In genomic region chr19:40621966-40622772, GRCh38 we compare ENCODE assay signal across 15 cellular contexts.
"Had no signal": no experiment of that assay in that cellular context is flagged by ENCODE, and none has a peak within 500 bp of the region (broad histone marks: within the 10 kb centered on the region; RNA-seq: fewer than 3 reads in every experiment).

No MANE protein-coding gene starts in this region.

- H3K4me3 Mint-ChIP-seq: naive thymus-derived CD4-positive, alpha-beta T cell had no signal

- H3K27ac ChIP-seq: brain microvascular endothelial cell had no signal

- H3K9me3 Mint-ChIP-seq: naive thymus-derived CD4-positive, alpha-beta T cell had no signal

- ATAC-seq: left colon; naive thymus-derived CD4-positive, alpha-beta T cell had no signal

- H3K27me3 Mint-ChIP-seq: naive thymus-derived CD4-positive, alpha-beta T cell had no signal

- H3K9me3 ChIP-seq: esophagus squamous epithelium, tibial nerve had no signal

- H3K4me3 ChIP-seq: esophagus squamous epithelium, lung, tibial nerve had no signal

- H3K27me3 ChIP-seq: brain microvascular endothelial cell, esophagus squamous epithelium, tibial nerve had no signal

- DNase-seq: activated CD4-positive, CD25-positive, alpha-beta regulatory T cell treated with anti-CD3 and anti-CD28 coated beads, Interleukin-2, amount 50 U/mL, for 72 hours; activated CD8-positive, alpha-beta memory T cell treated with anti-CD3 and anti-CD28 coated beads for 24 hours; activated gamma-delta T cell; activated T-cell treated with anti-CD3 and anti-CD28 coated beads for 4 hours; brain microvascular endothelial cell; dermis blood vessel endothelial cell; esophagus squamous epithelium; foreskin fibroblast; left colon; naive thymus-derived CD4-positive, alpha-beta T cell; SIG-M5; small intestine; SW 1271 had no signal
